9 cellular contexts compared by ENCODE assay signal in the genomic region with DNA sequence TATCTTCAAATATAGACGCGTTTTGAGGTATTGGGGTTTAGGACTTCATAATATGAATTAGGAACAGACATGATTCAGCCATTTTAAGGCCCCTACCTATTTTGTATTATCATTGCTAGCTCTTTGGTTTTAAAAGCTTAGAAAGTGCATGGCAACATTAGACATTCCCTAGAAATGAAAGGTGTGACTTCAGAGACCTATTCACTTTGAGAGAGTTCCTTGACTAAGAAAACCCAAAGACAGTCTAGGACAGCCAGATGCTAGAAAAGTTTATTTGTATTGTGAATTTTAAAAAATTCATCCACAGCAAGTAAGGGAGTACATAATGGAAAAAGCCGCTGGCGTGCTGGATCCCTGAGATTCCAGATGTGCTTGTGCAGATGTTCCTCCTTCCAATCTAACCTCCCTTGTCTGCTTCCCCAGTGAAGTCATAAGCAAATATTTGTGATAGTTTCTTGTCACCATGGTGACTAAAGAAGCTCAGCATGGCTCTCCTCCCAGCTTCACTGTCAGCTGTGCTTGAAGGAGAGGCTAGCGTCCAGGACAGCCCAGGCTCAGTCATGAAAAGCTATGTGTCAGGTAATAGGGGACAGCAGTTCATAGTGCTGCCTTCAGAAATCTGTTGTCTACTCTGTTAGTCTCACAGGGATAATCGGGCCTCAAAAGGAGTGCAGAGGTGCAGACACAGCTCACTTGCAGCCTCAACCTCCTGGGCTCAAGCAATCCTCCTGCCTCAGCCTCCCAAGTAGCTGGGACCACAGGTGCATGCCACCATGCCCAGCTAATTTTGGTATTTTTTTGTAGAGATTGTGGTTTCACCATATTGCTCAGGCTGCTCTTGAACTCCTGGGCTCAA. TPM values are rescaled to one million over a fixed set of nuclear protein-coding genes. Genes with fewer than 3 reads are reported as not detected.
A peak's percentile ranks its signal among the peaks of the same experiment; 100 is the strongest.
DNase-seq lines count a peak whose midpoint lies in the region; ATAC-seq and TF ChIP-seq lines count a peak whose summit lies in the region.
"Had no signal": no experiment of that assay in that cellular context is flagged by ENCODE, and none has a peak within 500 bp of the region (broad histone marks: within the 10 kb centered on the region; RNA-seq: fewer than 3 reads in every experiment).

No MANE protein-coding gene starts in this region.

- intact Hi-C loops in left ventricle myocardium superior (cut with micrococcal nuclease) = no loop called here

- H3K27ac ChIP-seq in VCaP = peak overlapping the region; percentile 10; the same call in 1 of the 2 replicates
- H3K27ac ChIP-seq: BLaER1 had no signal

- peak; percentile 93 for ATAC-seq in left ventricle myocardium superior
- ATAC-seq in HG03378 (IDR thresholded peaks at IDR 0.05; ENCODE audit: unreplicated experiment) = no peak

- no peak for TF ChIP-seq CTCF in VCaP (conservative IDR thresholded peaks at IDR 0.05)

- DNase-seq in DMS79 (lab: John Stamatoyannopoulos, UW) = peak; percentile 3
- DNase-seq in DMS79 treated with DMSO at 0.1 percent for 48 hours (lab: John Stamatoyannopoulos, UW) = no peak
- DNase-seq in left ventricle myocardium superior = peak; percentile 56
- DNase-seq in smooth muscle cell of the brain vasculature (ENCODE audit: low read depth, low spot score) = peak; percentile 51
- DNase-seq in T-helper 1 cell = no peak
- DNase-seq in HPDE6-E6E7 (ENCODE audit: extremely low spot score) = no peak

RNA-seq across cellular contexts. Expression of a gene that starts 34.8 kb away (rescaled TPM):
- total RNA-seq in left ventricle myocardium superior = 78.6 TPM

RNA-seq across cellular contexts. Expression of a gene that starts 36.8 kb away (rescaled TPM):
- 16.5 TPM for total RNA-seq in left ventricle myocardium superior

RNA-seq across cellular contexts. Expression of a gene that starts 57.7 kb away (rescaled TPM):
- 33.2 TPM for total RNA-seq in left ventricle myocardium superior

Comparison
In these comparisons a context has a peak if more than half of its experiments do, and no peak if none do; other contexts are left out.
1. DNase-seq: peak in DMS79 (single experiment), left ventricle myocardium superior (single experiment) and smooth muscle cell of the brain vasculature (single experiment); none in DMS79 treated with DMSO at 0.1 percent for 48 hours (single experiment), T-helper 1 cell (0 of 5) and HPDE6-E6E7 (single experiment).